8 cellular contexts compared by ENCODE assay signal in genomic region chr4:337143-337931, GRCh38. TPM values are rescaled to one million over a fixed set of nuclear protein-coding genes. Genes with fewer than 3 reads are reported as not detected.
DNase-seq lines count a peak whose midpoint lies in the region; ATAC-seq and TF ChIP-seq lines count a peak whose summit lies in the region.

Gene ZNF141, plus strand, starts transcription at chr4:337814. Its CDS starts 170 bp downstream, at chr4:337984.

- peaks cover 46% of the 10 kb centered on the region for H3K79me2 ChIP-seq in mammary epithelial cell (ENCODE audit: insufficient read depth, low read length)

- CTCF ChIA-PET in mammary epithelial cell (lab: Charles Lee; ENCODE audit: low non-redundant PET), result no interaction called here

- BruUV-seq in mammary epithelial cell (replicated peaks; lab: Mats Ljungman, UMichigan), result no TSS peak

- peaks cover 7% of the 10 kb centered on the region for H3K9me3 ChIP-seq in mammary epithelial cell (replicated peaks; ENCODE audit: insufficient read depth, low read length)
- peaks cover 8% of the 10 kb centered on the region for H3K9me3 ChIP-seq in iPS-18c (ENCODE audit: control insufficient read depth, insufficient read depth, low read length)

- no peaks in the 10 kb centered on the region for H3K27me3 ChIP-seq in mammary epithelial cell (ENCODE audit: insufficient read depth, low read length)

- H3K9ac ChIP-seq in mammary epithelial cell (ENCODE audit: insufficient read depth, low read length), result peak within 1 kb of the TSS; percentile 73

- H3K4me1 ChIP-seq in mammary epithelial cell (ENCODE audit: insufficient read depth, low read length), result peaks cover 12% of the 10 kb centered on the region

- peak within 1 kb of the TSS; percentile 97 for H3K4me2 ChIP-seq in mammary epithelial cell (ENCODE audit: insufficient read depth, low read depth, low read length)

- TF ChIP-seq CTCF in WI38 (IDR thresholded peaks at IDR 0.05; ENCODE audit: low read depth, low read length), result no peak
- TF ChIP-seq CTCF in mammary epithelial cell (conservative IDR thresholded peaks at IDR 0.05 in 1 of 2, IDR thresholded peaks at IDR 0.05 in 1 of 2; ENCODE audit: extremely low read depth in 1 of 2, insufficient read depth in 1 of 2, low read depth in 1 of 2, low read length in 2 of 2), result no peak

- H3K27ac ChIP-seq in mammary epithelial cell (ENCODE audit: insufficient read depth, low read depth, low read length), result peak within 1 kb of the TSS; percentile 79
- H3K27ac ChIP-seq in skin epidermis, result peak within 1 kb of the TSS; percentile 61 to 97 (median 88)

- DNase-seq in NCI-H2107 (lab: John Stamatoyannopoulos, UW) (peak; percentile 63), mammary epithelial cell (peak; percentile 96), UCSD-AML1 (lab: John Stamatoyannopoulos, UW; ENCODE audit: unreplicated experiment) (no peak)

- peak within 1 kb of the TSS; percentile 91 for H3K4me3 ChIP-seq in WI38 (ENCODE audit: low read depth, low read length)
- peak within 1 kb of the TSS; percentile 73 to 80 (median 78) for H3K4me3 ChIP-seq in mammary epithelial cell (replicated peaks in 1 of 3; ENCODE audit: insufficient read depth in 1 of 3, low read depth in 2 of 3, low read length in 3 of 3)
- H3K4me3 ChIP-seq in iPS-18c (ENCODE audit: insufficient read depth, low read depth, low read length), result peak within 1 kb of the TSS; percentile 98
- peak within 1 kb of the TSS; percentile 63 to 94 (median 89) for H3K4me3 ChIP-seq in skin epidermis

- intact Hi-C loops in mammary epithelial cell (cut with micrococcal nuclease), result loop anchor here (2.0 to 10.0 kb wide), 2 partner anchors 33 to 137 kb away; partner anchors contain the start of gene ZNF732

- peaks cover 3% of the 10 kb centered on the region for H3K36me3 ChIP-seq in mammary epithelial cell (ENCODE audit: insufficient read depth, low read length)

- ATAC-seq in GM18502 (IDR thresholded peaks at IDR 0.05; ENCODE audit: poor library complexity, unreplicated experiment), result peak; percentile 96
- peak; percentile 95 for ATAC-seq in HG02970 (IDR thresholded peaks at IDR 0.05; ENCODE audit: low FRiP score, unreplicated experiment)

- H4K20me1 ChIP-seq in mammary epithelial cell (ENCODE audit: insufficient read depth, low read length), result no peaks in the 10 kb centered on the region

- WGBS in mammary epithelial cell (ENCODE audit: low coverage, missing lambda C conversion rate), result 4% methylated on average over 23 of the region's 59 CpGs

- dilution Hi-C loops in mammary epithelial cell (cut with HindIII; ENCODE audit: low sequenced_read_pairs), result no loop called here

- in situ Hi-C loops in mammary epithelial cell (cut with MboI; ENCODE audit: low sequenced_read_pairs in 2 of 2), result no loop called here

- peak within 1 kb of the TSS; percentile 100 for H2AFZ ChIP-seq in mammary epithelial cell (ENCODE audit: low read depth, low read length)

RNA-seq across cellular contexts. Expression of gene ZNF141, which starts in this region (rescaled TPM):
- 10 to 100 TPM in 1 of 2 donors, 1 to 10 TPM in 1; 8.0 to 10.2 TPM for total RNA-seq in mammary epithelial cell
- 2.4 TPM for polyA plus RNA-seq in mammary epithelial cell
- 3.1 TPM for polyA minus RNA-seq in mammary epithelial cell
